8 cellular contexts compared by ENCODE assay signal in genomic region chr19:39390460-39390758, GRCh38. TPM values are rescaled to one million over a fixed set of nuclear protein-coding genes. Genes with fewer than 3 reads are reported as not detected.
DNase-seq lines count a peak whose midpoint lies in the region; ATAC-seq, FAIRE-seq and TF ChIP-seq lines count a peak whose summit lies in the region.

No MANE protein-coding gene starts in this region.

- peaks cover 0 to 37% (median 23%) of the 10 kb centered on the region in 4 donors for H3K4me1 Mint-ChIP-seq in CD4-positive, CD25-positive, alpha-beta regulatory T cell

- peak in 2 of 3 donors; percentile 81 to 84 for DNase-seq in CD4-positive, CD25-positive, alpha-beta regulatory T cell
- peak; percentile 53 for DNase-seq in NCI-H2196 treated with DMSO at 0.1 percent for 48 hours (lab: John Stamatoyannopoulos, UW; ENCODE audit: unreplicated experiment)
- DNase-seq in K562 (ENCODE audit: extremely low read depth in 1 of 4, low spot score in 3 of 4), result no peak
- no peak for DNase-seq in left lung
- DNase-seq in stimulated activated CD8-positive, alpha-beta memory T cell treated with anti-CD3 and anti-CD28 coated beads, Interleukin-4, amount 100 ng/mL, for 4 hours (ENCODE audit: low read depth in 2 of 2, low spot score in 1 of 2), result peak; percentile 56 to 65
- DNase-seq in NCI-H2107 (lab: John Stamatoyannopoulos, UW), result no peak

- no peak for TF ChIP-seq CTCF in K562 (IDR thresholded peaks at IDR 0.05 in 2 of 3, conservative IDR thresholded peaks at IDR 0.05 in 1 of 3; ENCODE audit: insufficient read depth in 2 of 3, low read depth in 1 of 3, low read length in 3 of 3)
- TF ChIP-seq CTCF in left lung (IDR thresholded peaks at IDR 0.05), result no peak

- H3K9me3 ChIP-seq in CD4-positive, CD25-positive, alpha-beta regulatory T cell (ENCODE audit: control insufficient read depth in 2 of 2, low read length in 2 of 2), result no peaks in the 10 kb centered on the region
- H3K9me3 ChIP-seq in K562 (replicated peaks; ENCODE audit: control insufficient read depth, insufficient read depth, low read depth, low read length) (no peaks in the 10 kb centered on the region), left lung (no peaks in the 10 kb centered on the region)

- H3K4me2 ChIP-seq in K562 (ENCODE audit: insufficient read depth, low read length), result peak overlapping the region; percentile 97

- H2AFZ ChIP-seq in K562 (ENCODE audit: low read depth, low read length), result peak overlapping the region; percentile 99

- no peak for TF ChIP-seq RAD21 in K562 (CRISPR knock-in tag; conservative IDR thresholded peaks at IDR 0.05 in 1 of 2, IDR thresholded peaks at IDR 0.05 in 1 of 2)

- ATAC-seq in CD4-positive, CD25-positive, alpha-beta regulatory T cell (ENCODE audit: low read depth in 2 of 2), result no peak
- no peak for ATAC-seq in K562
- peak; percentile 28 for ATAC-seq in left lung
- ATAC-seq in GM21723 (IDR thresholded peaks at IDR 0.05; ENCODE audit: unreplicated experiment), result no peak
- no peak for ATAC-seq in HG02970 (IDR thresholded peaks at IDR 0.05; ENCODE audit: low FRiP score, unreplicated experiment)

- H3K9me1 ChIP-seq in K562 (ENCODE audit: control insufficient read depth, insufficient read depth, low read length), result no peaks in the 10 kb centered on the region

- peak overlapping the region; percentile 98 to 100 (median 99) for H3K27ac Mint-ChIP-seq in CD4-positive, CD25-positive, alpha-beta regulatory T cell

- TF ChIP-seq EP300 in K562 (IDR thresholded peaks at IDR 0.05; ENCODE audit: low read length), result no peak

- H3K36me3 Mint-ChIP-seq in CD4-positive, CD25-positive, alpha-beta regulatory T cell, result peaks cover 47% of the 10 kb centered on the region

- H3K27me3 Mint-ChIP-seq in CD4-positive, CD25-positive, alpha-beta regulatory T cell, result no peaks in the 10 kb centered on the region

- POLR2A ChIA-PET in K562 (lab: Yijun Ruan, JAX), result interaction anchor here (0.6 to 2.3 kb wide), 22 partner anchors 8 to 541 kb away, joined by 3 to 25 read pairs (median 4); partner anchors contain the start of genes PLEKHG2, RPS16 and ZFP36

- H3K27me3 ChIP-seq in CD4-positive, CD25-positive, alpha-beta regulatory T cell (ENCODE audit: control insufficient read depth, insufficient read depth, low read length), result no peaks in the 10 kb centered on the region
- H3K27me3 ChIP-seq in K562 (ENCODE audit: control insufficient read depth in 2 of 2, insufficient read depth in 2 of 2, low read length in 2 of 2) (no peaks in the 10 kb centered on the region), left lung (no peaks in the 10 kb centered on the region)

- CTCF ChIA-PET in K562 (lab: Yijun Ruan, JAX; ENCODE audit: low intra/inter-chr PET ratio), result no interaction called here

- peaks cover 56% of the 10 kb centered on the region for H3K36me3 ChIP-seq in CD4-positive, CD25-positive, alpha-beta regulatory T cell (ENCODE audit: control insufficient read depth, insufficient read depth, low read length)
- peaks cover 61% of the 10 kb centered on the region for H3K36me3 ChIP-seq in K562 (ENCODE audit: control insufficient read depth, insufficient read depth, low read length)
- peaks cover 0 to 62% of the 10 kb centered on the region in 2 donors for H3K36me3 ChIP-seq in left lung

- peaks cover 27% of the 10 kb centered on the region for H3K79me2 ChIP-seq in K562 (ENCODE audit: control insufficient read depth, insufficient read depth, low read length)

- H3K9ac ChIP-seq in K562 (ENCODE audit: insufficient read depth in 1 of 2, low read depth in 2 of 2, low read length in 2 of 2), result peak overlapping the region; percentile 96 to 97

- H4K20me1 ChIP-seq in K562 (replicated peaks; ENCODE audit: control insufficient read depth, insufficient read depth, low read length), result 0 out of 2 replicates have a peak, but pooled peaks cover 1% of the 10 kb centered on the region

- peak overlapping the region; percentile 89 to 98 (median 98) for H3K4me3 Mint-ChIP-seq in CD4-positive, CD25-positive, alpha-beta regulatory T cell

- in situ Hi-C loops in K562 (cut with MboI), result no loop called here

- no TSS peak for BruUV-seq in K562 (replicated peaks; lab: Mats Ljungman, UMichigan)

- peak overlapping the region; percentile 99 for H3K27ac ChIP-seq in CD4-positive, CD25-positive, alpha-beta regulatory T cell (ENCODE audit: insufficient read depth, low read length, poor library complexity, severe bottlenecking)
- H3K27ac ChIP-seq in K562 (ENCODE audit: extremely low read depth, low read depth, low read length) (peak overlapping the region; percentile 99), left lung (peak overlapping the region; percentile 93 to 97)

- no peaks in the 10 kb centered on the region for H3K9me3 Mint-ChIP-seq in CD4-positive, CD25-positive, alpha-beta regulatory T cell

- TF ChIP-seq POLR2A in K562 (conservative IDR thresholded peaks at IDR 0.05), result no peak

- peak overlapping the region; percentile 91 for H3K4me3 ChIP-seq in CD4-positive, CD25-positive, alpha-beta regulatory T cell (ENCODE audit: low read depth, low read length)
- H3K4me3 ChIP-seq in K562 (peak overlapping the region; percentile 95), left lung (peak overlapping the region; percentile 97 to 98)

- 0% methylated on average over 11 of the region's 11 CpGs for WGBS in K562 (ENCODE audit: insufficient coverage, low coverage, missing lambda C conversion rate)

- peaks cover 22% of the 10 kb centered on the region for H3K4me1 ChIP-seq in CD4-positive, CD25-positive, alpha-beta regulatory T cell (ENCODE audit: control insufficient read depth, insufficient read depth, low read length, poor library complexity, severe bottlenecking)
- peaks cover 11 to 18% of the 10 kb centered on the region in 2 experiments for H3K4me1 ChIP-seq in K562 (replicated peaks in 1 of 2; ENCODE audit: control insufficient read depth in 2 of 2, insufficient read depth in 2 of 2, low read length in 2 of 2)
- H3K4me1 ChIP-seq in left lung, result peaks cover 5 to 27% of the 10 kb centered on the region in 2 donors

- intact Hi-C loops in K562 (cut with micrococcal nuclease), result loop anchor here (2.0 kb wide), 2 partner anchors 46 to 54 kb away; partner anchors contain the start of gene SUPT5H
- intact Hi-C loops in left lung (cut with DNase I), result no loop called here

- no peak for FAIRE-seq in K562 (lab: Jason Lieb, UNC)

RNA-seq across cellular contexts. Expression of gene PAF1, which starts 0.5 kb away (rescaled TPM):
- total RNA-seq in CD4-positive, CD25-positive, alpha-beta regulatory T cell, result 138 TPM
- 10 to 100 TPM; 35.0 to 46.7 (median 39.0) TPM for polyA plus RNA-seq in CD4-positive, CD25-positive, alpha-beta regulatory T cell
- total RNA-seq in K562 (2011; cell fraction: chromatin; rRNA removed; ENCODE audit: low replicate concordance), result 59.0 and 87.9 TPM in 2 replicates
- 51.6 and 65.2 TPM in 2 replicates for total RNA-seq in K562 (2011; cell fraction: nucleolus; rRNA removed)
- total RNA-seq in K562 (2011; cell fraction: nucleoplasm; rRNA removed), result 40.5 and 40.8 TPM in 2 replicates
- 41.2 and 50.5 TPM in 2 replicates for total RNA-seq in K562 (2014; rRNA removed)
- 22.6 and 23.2 TPM in 2 replicates for total RNA-seq in K562 (2014; rRNA removed; fragmentation: Illumina TruSeq; extraction: Trizol)
- 37.0 and 39.8 TPM in 2 replicates for total RNA-seq in K562 (2015; rRNA removed; fragmentation: Illumina TruSeq; extraction: Trizol)
- total RNA-seq in K562 (2021), result 30.7 and 33.8 TPM in 2 replicates
- polyA plus RNA-seq in K562 (2011; rRNA removed), result 30.1 and 31.6 TPM in 2 replicates
- 31.4 and 56.3 TPM in 2 replicates for polyA plus RNA-seq in K562 (2011; cell fraction: cytosol; rRNA removed)
- polyA plus RNA-seq in K562 (2011; cell fraction: nucleus; rRNA removed), result 65.9 and 73.6 TPM in 2 replicates
- polyA plus RNA-seq in K562 (2012), result 37.5 and 43.8 TPM in 2 replicates
- polyA plus RNA-seq in K562 (2014; fragmentation: Illumina TruSeq; extraction: Trizol), result 41.1 and 45.0 TPM in 2 replicates
- 1 to 10 TPM; 1.5 to 1.7 TPM for polyA plus RNA-seq in K562 (2014; fragmentation: Nextera tagmentation; extraction: Ambion mirVana)
- polyA plus RNA-seq in K562 (2014; rRNA removed), result 32.4 and 43.5 TPM in 2 replicates
- polyA minus RNA-seq in K562 (2011; rRNA and poly(A)+ RNA removed), result 38.6 and 43.3 TPM in 2 replicates
- polyA minus RNA-seq in K562 (2011; cell fraction: cytosol; rRNA and poly(A)+ RNA removed), result 21.1 and 21.3 TPM in 2 replicates
- 33.7 and 58.5 TPM in 2 replicates for polyA minus RNA-seq in K562 (2011; cell fraction: nucleus; rRNA and poly(A)+ RNA removed)
- total RNA-seq in left lung, result 10 to 100 TPM; 31.0 to 36.1 TPM

RNA-seq across cellular contexts. Expression of gene MED29, which starts 0.8 kb away (rescaled TPM):
- 65.6 TPM for total RNA-seq in CD4-positive, CD25-positive, alpha-beta regulatory T cell
- polyA plus RNA-seq in CD4-positive, CD25-positive, alpha-beta regulatory T cell, result 10 to 100 TPM; 53.6 to 61.4 (median 57.9) TPM
- total RNA-seq in K562 (2011; cell fraction: chromatin; rRNA removed; ENCODE audit: low replicate concordance), result 7.8 and 14.7 TPM in 2 replicates
- total RNA-seq in K562 (2011; cell fraction: nucleolus; rRNA removed), result 12.0 and 12.7 TPM in 2 replicates
- total RNA-seq in K562 (2011; cell fraction: nucleoplasm; rRNA removed), result 13.0 and 17.4 TPM in 2 replicates
- total RNA-seq in K562 (2014; rRNA removed), result 16.0 and 22.6 TPM in 2 replicates
- total RNA-seq in K562 (2014; rRNA removed; fragmentation: Illumina TruSeq; extraction: Trizol), result 7.0 and 7.2 TPM in 2 replicates
- 11.2 and 11.7 TPM in 2 replicates for total RNA-seq in K562 (2015; rRNA removed; fragmentation: Illumina TruSeq; extraction: Trizol)
- total RNA-seq in K562 (2021), result 17.3 and 18.0 TPM in 2 replicates
- polyA plus RNA-seq in K562 (2011; rRNA removed), result 11.7 and 12.4 TPM in 2 replicates
- 18.4 and 30.0 TPM in 2 replicates for polyA plus RNA-seq in K562 (2011; cell fraction: cytosol; rRNA removed)
- polyA plus RNA-seq in K562 (2011; cell fraction: nucleus; rRNA removed), result 5.3 and 8.7 TPM in 2 replicates
- 14.0 and 19.0 TPM in 2 replicates for polyA plus RNA-seq in K562 (2012)
- polyA plus RNA-seq in K562 (2014; fragmentation: Illumina TruSeq; extraction: Trizol), result 18.0 and 19.2 TPM in 2 replicates
- polyA plus RNA-seq in K562 (2014; fragmentation: Nextera tagmentation; extraction: Ambion mirVana), result 1 to 10 TPM; 1.8 to 2.8 TPM
- 15.1 and 22.5 TPM in 2 replicates for polyA plus RNA-seq in K562 (2014; rRNA removed)
- 6.4 and 10.6 TPM in 2 replicates for polyA minus RNA-seq in K562 (2011; rRNA and poly(A)+ RNA removed)
- polyA minus RNA-seq in K562 (2011; cell fraction: cytosol; rRNA and poly(A)+ RNA removed), result 5.9 and 9.0 TPM in 2 replicates
- 15.9 and 16.3 TPM in 2 replicates for polyA minus RNA-seq in K562 (2011; cell fraction: nucleus; rRNA and poly(A)+ RNA removed)
- 10 to 100 TPM; 29.7 to 32.7 TPM for total RNA-seq in left lung

RNA-seq across cellular contexts. Expression of gene ZFP36, which starts 16.2 kb away (rescaled TPM):
- total RNA-seq in CD4-positive, CD25-positive, alpha-beta regulatory T cell, result 1,400 TPM
- 100 to 1,000 TPM in 3 of 4 donors, 10 to 100 TPM in 1; 89.8 to 134 (median 109) TPM for polyA plus RNA-seq in CD4-positive, CD25-positive, alpha-beta regulatory T cell
- total RNA-seq in K562 (2011; cell fraction: chromatin; rRNA removed; ENCODE audit: low replicate concordance), result 9.5 and 19.1 TPM in 2 replicates
- 17.8 and 18.8 TPM in 2 replicates for total RNA-seq in K562 (2011; cell fraction: nucleolus; rRNA removed)
- total RNA-seq in K562 (2011; cell fraction: nucleoplasm; rRNA removed), result 15.0 and 15.3 TPM in 2 replicates
- total RNA-seq in K562 (2014; rRNA removed) (3.5 and 7.1 TPM in 2 replicates), K562 (2014; rRNA removed; fragmentation: Illumina TruSeq; extraction: Trizol) (1.8 and 2.8 TPM in 2 replicates), K562 (2015; rRNA removed; fragmentation: Illumina TruSeq; extraction: Trizol) (3.7 and 3.8 TPM in 2 replicates), K562 (2021) (17.1 and 20.1 TPM in 2 replicates), left lung (100 to 1,000 TPM; 165 to 172 TPM)
- polyA plus RNA-seq in K562 (2011; rRNA removed) (1.0 and 2.0 TPM in 2 replicates), K562 (2014; fragmentation: Illumina TruSeq; extraction: Trizol) (12.5 and 13.4 TPM in 2 replicates), K562 (2014; fragmentation: Nextera tagmentation; extraction: Ambion mirVana) (1 to 10 TPM; 1.3 to 1.5 TPM), K562 (2014; rRNA removed) (9.2 and 9.5 TPM in 2 replicates)
- 1.8 and 3.0 TPM in 2 replicates for polyA plus RNA-seq in K562 (2011; cell fraction: cytosol; rRNA removed)
- polyA plus RNA-seq in K562 (2011; cell fraction: nucleus; rRNA removed), result 12.7 and 20.7 TPM in 2 replicates
- 14.4 and 28.7 TPM in 2 replicates for polyA plus RNA-seq in K562 (2012)
- 0.63 and 0.66 TPM in 2 replicates for polyA minus RNA-seq in K562 (2011; rRNA and poly(A)+ RNA removed)
- polyA minus RNA-seq in K562 (2011; cell fraction: cytosol; rRNA and poly(A)+ RNA removed), result 6.1 and 7.0 TPM in 2 replicates
- 11.0 and 12.8 TPM in 2 replicates for polyA minus RNA-seq in K562 (2011; cell fraction: nucleus; rRNA and poly(A)+ RNA removed)

RNA-seq across cellular contexts. Expression of gene PLEKHG2, which starts 22.1 kb away (rescaled TPM):
- 209 TPM for total RNA-seq in CD4-positive, CD25-positive, alpha-beta regulatory T cell
- 1 to 10 TPM; 1.3 to 3.9 (median 3.1) TPM for polyA plus RNA-seq in CD4-positive, CD25-positive, alpha-beta regulatory T cell
- 36.8 and 97.0 TPM in 2 replicates for total RNA-seq in K562 (2011; cell fraction: chromatin; rRNA removed; ENCODE audit: low replicate concordance)
- 44.7 and 54.0 TPM in 2 replicates for total RNA-seq in K562 (2011; cell fraction: nucleolus; rRNA removed)
- total RNA-seq in K562 (2011; cell fraction: nucleoplasm; rRNA removed), result 35.4 and 61.8 TPM in 2 replicates
- total RNA-seq in K562 (2014; rRNA removed) (9.8 and 17.1 TPM in 2 replicates), K562 (2014; rRNA removed; fragmentation: Illumina TruSeq; extraction: Trizol) (5.9 and 6.8 TPM in 2 replicates), K562 (2015; rRNA removed; fragmentation: Illumina TruSeq; extraction: Trizol) (8.1 and 11.4 TPM in 2 replicates), K562 (2021) (41.1 and 45.7 TPM in 2 replicates), left lung (10 to 100 TPM; 39.5 to 50.8 TPM)
- polyA plus RNA-seq in K562 (2011; rRNA removed) (5.4 and 8.5 TPM in 2 replicates), K562 (2014; fragmentation: Illumina TruSeq; extraction: Trizol) (18.6 and 27.7 TPM in 2 replicates), K562 (2014; fragmentation: Nextera tagmentation; extraction: Ambion mirVana) (1 to 10 TPM in 1 of 2 experiments, under 1 TPM in 1; 0.98 to 3.0 TPM), K562 (2014; rRNA removed) (14.9 and 18.0 TPM in 2 replicates)
- polyA plus RNA-seq in K562 (2011; cell fraction: cytosol; rRNA removed), result 4.2 and 6.3 TPM in 2 replicates
- polyA plus RNA-seq in K562 (2011; cell fraction: nucleus; rRNA removed), result 32.9 and 103 TPM in 2 replicates
- 22.1 and 34.0 TPM in 2 replicates for polyA plus RNA-seq in K562 (2012)
- polyA minus RNA-seq in K562 (2011; rRNA and poly(A)+ RNA removed), result 2.7 TPM in 2 replicates
- polyA minus RNA-seq in K562 (2011; cell fraction: cytosol; rRNA and poly(A)+ RNA removed), result 15.3 and 25.7 TPM in 2 replicates
- polyA minus RNA-seq in K562 (2011; cell fraction: nucleus; rRNA and poly(A)+ RNA removed), result 14.0 and 19.9 TPM in 2 replicates

RNA-seq across cellular contexts. Expression of gene RPS16, which starts 45.3 kb away (rescaled TPM):
- total RNA-seq in CD4-positive, CD25-positive, alpha-beta regulatory T cell, result 2,708 TPM
- 1,000 to 10,000 TPM; 1,440 to 2,367 (median 1,925) TPM for polyA plus RNA-seq in CD4-positive, CD25-positive, alpha-beta regulatory T cell
- total RNA-seq in K562 (2011; cell fraction: chromatin; rRNA removed; ENCODE audit: low replicate concordance), result 222 and 453 TPM in 2 replicates
- 784 and 1,002 TPM in 2 replicates for total RNA-seq in K562 (2011; cell fraction: nucleolus; rRNA removed)
- total RNA-seq in K562 (2011; cell fraction: nucleoplasm; rRNA removed), result 878 and 1,583 TPM in 2 replicates
- 2,011 and 2,125 TPM in 2 replicates for total RNA-seq in K562 (2014; rRNA removed)
- total RNA-seq in K562 (2014; rRNA removed; fragmentation: Illumina TruSeq; extraction: Trizol), result 82.6 and 146 TPM in 2 replicates
- 114 and 137 TPM in 2 replicates for total RNA-seq in K562 (2015; rRNA removed; fragmentation: Illumina TruSeq; extraction: Trizol)
- 3,072 and 3,267 TPM in 2 replicates for total RNA-seq in K562 (2021)
- polyA plus RNA-seq in K562 (2011; rRNA removed), result 1,618 and 2,255 TPM in 2 replicates
- 6,767 and 7,935 TPM in 2 replicates for polyA plus RNA-seq in K562 (2011; cell fraction: cytosol; rRNA removed)
- polyA plus RNA-seq in K562 (2011; cell fraction: nucleus; rRNA removed), result 1,399 and 1,697 TPM in 2 replicates
- 3,974 and 4,107 TPM in 2 replicates for polyA plus RNA-seq in K562 (2012)
- 2,204 and 2,973 TPM in 2 replicates for polyA plus RNA-seq in K562 (2014; fragmentation: Illumina TruSeq; extraction: Trizol)
- polyA plus RNA-seq in K562 (2014; fragmentation: Nextera tagmentation; extraction: Ambion mirVana), result 1,000 to 10,000 TPM; 2,545 to 3,175 TPM
- 3,400 and 3,671 TPM in 2 replicates for polyA plus RNA-seq in K562 (2014; rRNA removed)
- polyA minus RNA-seq in K562 (2011; rRNA and poly(A)+ RNA removed), result 1,356 and 1,489 TPM in 2 replicates
- polyA minus RNA-seq in K562 (2011; cell fraction: cytosol; rRNA and poly(A)+ RNA removed), result 1,901 and 2,445 TPM in 2 replicates
- polyA minus RNA-seq in K562 (2011; cell fraction: nucleus; rRNA and poly(A)+ RNA removed), result 274 and 520 TPM in 2 replicates
- 1,000 to 10,000 TPM; 1,507 to 1,549 TPM for total RNA-seq in left lung

Comparison
In these comparisons a context has a peak if more than half of its experiments do, and no peak if none do; other contexts are left out.
1. DNase-seq: peak in CD4-positive, CD25-positive, alpha-beta regulatory T cell (2 of 3), NCI-H2196 treated with DMSO at 0.1 percent for 48 hours (single experiment) and stimulated activated CD8-positive, alpha-beta memory T cell treated with anti-CD3 and anti-CD28 coated beads, Interleukin-4, amount 100 ng/mL, for 4 hours (2 of 2); none in K562 (0 of 4), left lung (0 of 2) and NCI-H2107 (single experiment).
2. RNA of gene ZFP36, which starts 16.2 kb away (total RNA-seq): 1,400 TPM in CD4-positive, CD25-positive, alpha-beta regulatory T cell (single experiment) and 165 to 172 TPM in left lung; 1.8 to 20.1 TPM in K562; every median in the first group is over 4 times any median in the second.
3. Peak in every context shown above with its lines, with median percentiles within 50 percentile points of each other: H3K27ac ChIP-seq and H3K4me3 ChIP-seq.